Comparison of ENCODE assay signal across 9 cellular contexts in genomic region chr1:21904725-21905520, GRCh38. TPM values are rescaled to one million over a fixed set of nuclear protein-coding genes. Genes with fewer than 3 reads are reported as not detected.
DNase-seq lines count a peak whose midpoint lies in the region; ATAC-seq and TF ChIP-seq lines count a peak whose summit lies in the region.
"Had no signal": no experiment of that assay in that cellular context is flagged by ENCODE, and none has a peak within 500 bp of the region (broad histone marks: within the 10 kb centered on the region; RNA-seq: fewer than 3 reads in every experiment).

No MANE protein-coding gene starts in this region.

- H3K4me1 Mint-ChIP-seq in activated CD4-positive, alpha-beta T cell treated with anti-CD3 and anti-CD28 coated beads for 36 hours: peaks cover 17% of the 10 kb centered on the region
- peaks cover 21% of the 10 kb centered on the region for H3K4me1 Mint-ChIP-seq in activated T-helper 1 cell treated with anti-CD3 and anti-CD28 coated beads, Interleukin-12 subunit alpha, Interleukin-12 subunit beta, Interleukin-2, Interleukin-4 antibody, amounts not matched to agents 30 ng/mL and 10 ng/mL and 1 ng/mL, durations not matched to agents 14 hours and 24 hours and 36 hours (ENCODE audit: low read depth)
- peaks cover 44% of the 10 kb centered on the region for H3K4me1 Mint-ChIP-seq in stimulated activated naive CD8-positive, alpha-beta T cell treated with anti-CD3 and anti-CD28 coated beads, Interleukin-15, amount 100 ng/mL, for 72 hours

- no peak for TF ChIP-seq CTCF in GM13977 (IDR thresholded peaks at IDR 0.05; ENCODE audit: extremely low read depth, insufficient read depth, missing control alignments)

- no peaks in the 10 kb centered on the region for H3K9me3 Mint-ChIP-seq in activated CD4-positive, alpha-beta T cell treated with anti-CD3 and anti-CD28 coated beads for 36 hours (ENCODE audit: low read depth)
- H3K9me3 Mint-ChIP-seq in activated T-helper 1 cell treated with anti-CD3 and anti-CD28 coated beads, Interleukin-12 subunit alpha, Interleukin-12 subunit beta, Interleukin-2, Interleukin-4 antibody, amounts not matched to agents 30 ng/mL and 10 ng/mL and 1 ng/mL, durations not matched to agents 14 hours and 24 hours and 36 hours: no peaks in the 10 kb centered on the region
- H3K9me3 Mint-ChIP-seq in stimulated activated naive CD8-positive, alpha-beta T cell treated with anti-CD3 and anti-CD28 coated beads, Interleukin-15, amount 100 ng/mL, for 72 hours: no peaks in the 10 kb centered on the region

- POLR2A ChIA-PET in activated CD4-positive, alpha-beta T cell treated with anti-CD3 and anti-CD28 coated beads for 36 hours (lab: Charles Lee): no interaction called here

- peak; percentile 51 for ATAC-seq in activated CD4-positive, alpha-beta T cell treated with anti-CD3 and anti-CD28 coated beads for 36 hours
- ATAC-seq in stimulated activated naive CD8-positive, alpha-beta T cell treated with anti-CD3 and anti-CD28 coated beads, Interleukin-15, amount 100 ng/mL, for 72 hours: peak; percentile 27
- no peak for ATAC-seq in GM21360 (IDR thresholded peaks at IDR 0.05; ENCODE audit: unreplicated experiment)

- intact Hi-C loops in activated CD4-positive, alpha-beta T cell treated with anti-CD3 and anti-CD28 coated beads for 36 hours (cut with DNase I, micrococcal nuclease): no loop called here
- intact Hi-C loops in activated T-helper 1 cell treated with anti-CD3 and anti-CD28 coated beads, Interleukin-12 subunit alpha, Interleukin-12 subunit beta, Interleukin-2, Interleukin-4 antibody, amounts not matched to agents 30 ng/mL and 10 ng/mL and 1 ng/mL, durations not matched to agents 14 hours and 24 hours and 36 hours (cut with micrococcal nuclease): no loop called here

- H3K27me3 Mint-ChIP-seq in activated CD4-positive, alpha-beta T cell treated with anti-CD3 and anti-CD28 coated beads for 36 hours: no peaks in the 10 kb centered on the region
- peaks cover 4% of the 10 kb centered on the region for H3K27me3 Mint-ChIP-seq in activated T-helper 1 cell treated with anti-CD3 and anti-CD28 coated beads, Interleukin-12 subunit alpha, Interleukin-12 subunit beta, Interleukin-2, Interleukin-4 antibody, amounts not matched to agents 30 ng/mL and 10 ng/mL and 1 ng/mL, durations not matched to agents 14 hours and 24 hours and 36 hours (ENCODE audit: insufficient read depth)
- no peaks in the 10 kb centered on the region for H3K27me3 Mint-ChIP-seq in stimulated activated naive CD8-positive, alpha-beta T cell treated with anti-CD3 and anti-CD28 coated beads, Interleukin-15, amount 100 ng/mL, for 72 hours

- CTCF ChIA-PET in activated CD4-positive, alpha-beta T cell treated with anti-CD3 and anti-CD28 coated beads for 36 hours (lab: Charles Lee): no interaction called here

- DNase-seq in activated CD4-positive, alpha-beta T cell treated with anti-CD3 and anti-CD28 coated beads for 36 hours: peak; percentile 63
- no peak for DNase-seq in activated CD4-positive, alpha-beta T cell treated with anti-CD3 and anti-CD28 coated beads, Interleukin-2, amount 50 U/mL, for 1 hour
- no peak for DNase-seq in activated T-helper 1 cell treated with anti-CD3 and anti-CD28 coated beads, Interleukin-12 subunit alpha, Interleukin-12 subunit beta, Interleukin-2, Interleukin-4 antibody, amounts not matched to agents 30 ng/mL and 10 ng/mL and 1 ng/mL, durations not matched to agents 14 hours and 24 hours and 36 hours (ENCODE audit: low spot score)
- DNase-seq in iris pigment epithelial cell (ENCODE audit: low read depth) (peak; percentile 97), GM13977 (ENCODE audit: low spot score) (no peak), DMS114 treated with DMSO at 0.1 percent for 48 hours (lab: John Stamatoyannopoulos, UW; ENCODE audit: unreplicated experiment) (no peak)
- DNase-seq in stimulated activated naive CD8-positive, alpha-beta T cell treated with anti-CD3 and anti-CD28 coated beads, Interleukin-15, amount 100 ng/mL, for 72 hours: no peak

- H3K27ac Mint-ChIP-seq in activated CD4-positive, alpha-beta T cell treated with anti-CD3 and anti-CD28 coated beads for 36 hours: peak overlapping the region; percentile 24
- H3K27ac Mint-ChIP-seq in activated T-helper 1 cell treated with anti-CD3 and anti-CD28 coated beads, Interleukin-12 subunit alpha, Interleukin-12 subunit beta, Interleukin-2, Interleukin-4 antibody, amounts not matched to agents 30 ng/mL and 10 ng/mL and 1 ng/mL, durations not matched to agents 14 hours and 24 hours and 36 hours: peak overlapping the region; percentile 57
- H3K27ac Mint-ChIP-seq in stimulated activated naive CD8-positive, alpha-beta T cell treated with anti-CD3 and anti-CD28 coated beads, Interleukin-15, amount 100 ng/mL, for 72 hours: peak overlapping the region in 1 of 2 donors; percentile 67
- H3K27ac Mint-ChIP-seq: B cell had no signal

- no peaks in the 10 kb centered on the region for H3K36me3 Mint-ChIP-seq in activated CD4-positive, alpha-beta T cell treated with anti-CD3 and anti-CD28 coated beads for 36 hours (ENCODE audit: low read depth)
- H3K36me3 Mint-ChIP-seq in activated T-helper 1 cell treated with anti-CD3 and anti-CD28 coated beads, Interleukin-12 subunit alpha, Interleukin-12 subunit beta, Interleukin-2, Interleukin-4 antibody, amounts not matched to agents 30 ng/mL and 10 ng/mL and 1 ng/mL, durations not matched to agents 14 hours and 24 hours and 36 hours (ENCODE audit: low read depth): no peaks in the 10 kb centered on the region

- in situ Hi-C loops in GM13977 (cut with MboI; ENCODE audit: low pct_unique_long_range_greater_than_20kb, low sequenced_read_pairs, unreplicated experiment): no loop called here

- no peak overlapping the region for H3K4me3 Mint-ChIP-seq in activated CD4-positive, alpha-beta T cell treated with anti-CD3 and anti-CD28 coated beads for 36 hours
- H3K4me3 Mint-ChIP-seq in activated T-helper 1 cell treated with anti-CD3 and anti-CD28 coated beads, Interleukin-12 subunit alpha, Interleukin-12 subunit beta, Interleukin-2, Interleukin-4 antibody, amounts not matched to agents 30 ng/mL and 10 ng/mL and 1 ng/mL, durations not matched to agents 14 hours and 24 hours and 36 hours: no peak overlapping the region
- H3K4me3 Mint-ChIP-seq in stimulated activated naive CD8-positive, alpha-beta T cell treated with anti-CD3 and anti-CD28 coated beads, Interleukin-15, amount 100 ng/mL, for 72 hours: no peak overlapping the region
- H3K4me3 Mint-ChIP-seq: B cell had no signal

RNA-seq across cellular contexts. Expression of gene HSPG2, which starts 32.2 kb away (rescaled TPM):
- 10 to 100 TPM; 19.6 to 20.6 TPM for total RNA-seq in activated CD4-positive, alpha-beta T cell treated with anti-CD3 and anti-CD28 coated beads for 36 hours
- 1.4 and 2.4 TPM in 2 replicates for total RNA-seq in activated T-helper 1 cell treated with anti-CD3 and anti-CD28 coated beads, Interleukin-12 subunit alpha, Interleukin-12 subunit beta, Interleukin-2, Interleukin-4 antibody, amounts not matched to agents 30 ng/mL and 10 ng/mL and 1 ng/mL, durations not matched to agents 14 hours and 24 hours and 36 hours

Comparison
In these comparisons a context has a peak if more than half of its experiments do, and no peak if none do; other contexts are left out.
1. DNase-seq: peak in activated CD4-positive, alpha-beta T cell treated with anti-CD3 and anti-CD28 coated beads for 36 hours (single experiment) and iris pigment epithelial cell (single experiment); none in activated CD4-positive, alpha-beta T cell treated with anti-CD3 and anti-CD28 coated beads, Interleukin-2, amount 50 U/mL, for 1 hour (single experiment), activated T-helper 1 cell treated with anti-CD3 and anti-CD28 coated beads, Interleukin-12 subunit alpha, Interleukin-12 subunit beta, Interleukin-2, Interleukin-4 antibody, amounts not matched to agents 30 ng/mL and 10 ng/mL and 1 ng/mL, durations not matched to agents 14 hours and 24 hours and 36 hours (single experiment), stimulated activated naive CD8-positive, alpha-beta T cell treated with anti-CD3 and anti-CD28 coated beads, Interleukin-15, amount 100 ng/mL, for 72 hours (0 of 2), GM13977 (single experiment) and DMS114 treated with DMSO at 0.1 percent for 48 hours (single experiment).